In genomic region chr16:50740747-50741146, GRCh38 we compare ENCODE assay signal across 1 cellular context.
TF ChIP-seq lines count a peak whose summit lies in the region.

No MANE protein-coding gene starts in this region.

TF ChIP-seq in GM23338, 12 proteins besides CTCF, POLR2A, EP300 and RAD21 (continued from another document):
- TF ChIP-seq ZNF462 (CRISPR knock-in tag; IDR thresholded peaks at IDR 0.05): no peak
- no peak for TF ChIP-seq STAT1 (IDR thresholded peaks at IDR 0.05; ENCODE audit: unreplicated experiment)
- TF ChIP-seq CREB1 (CRISPR knock-in tag; IDR thresholded peaks at IDR 0.05; ENCODE audit: low read depth): no peak
- TF ChIP-seq EZH2phosphoT487 (IDR thresholded peaks at IDR 0.05; ENCODE audit: unreplicated experiment): no peak
- no peak for TF ChIP-seq ETS1 (IDR thresholded peaks at IDR 0.05)
- TF ChIP-seq REST (IDR thresholded peaks at IDR 0.05; ENCODE audit: unreplicated experiment): no peak
